18 cellular contexts compared by ENCODE assay signal in genomic region chr1:19828546-19828945, GRCh38. TPM values are rescaled to one million over a fixed set of nuclear protein-coding genes. Genes with fewer than 3 reads are reported as not detected.
DNase-seq lines count a peak whose midpoint lies in the region; ATAC-seq and TF ChIP-seq lines count a peak whose summit lies in the region.
"Had no signal": no experiment of that assay in that cellular context is flagged by ENCODE, and none has a peak within 500 bp of the region (broad histone marks: within the 10 kb centered on the region; RNA-seq: fewer than 3 reads in every experiment).

No MANE protein-coding gene starts in this region.

- ATAC-seq in mucosa of descending colon (peak; percentile 51), GM18909 (IDR thresholded peaks at IDR 0.05; ENCODE audit: poor library complexity, unreplicated experiment) (no peak)
- ATAC-seq: Panc1, Right ventricle myocardium inferior had no signal

- POLR2A ChIA-PET in SK-N-SH (lab: Yijun Ruan, JAX): no interaction called here

- no peaks in the 10 kb centered on the region for H4K20me1 ChIP-seq in SK-N-SH (ENCODE audit: insufficient read depth)

- CTCF ChIA-PET in SK-N-SH (lab: Yijun Ruan, JAX): no interaction called here

- no peaks in the 10 kb centered on the region for H3K9me2 ChIP-seq in SK-N-SH

- H3K4me1 ChIP-seq in mucosa of descending colon (ENCODE audit: low read depth) (no peaks in the 10 kb centered on the region), SK-N-SH (ENCODE audit: control insufficient read depth in 1 of 2, insufficient read depth in 2 of 2, low read depth in 1 of 2, low read length in 1 of 2) (no peaks in the 10 kb centered on the region)

- no peaks in the 10 kb centered on the region for H3K36me3 ChIP-seq in mucosa of descending colon (ENCODE audit: low read depth)
- H3K36me3 ChIP-seq in SK-N-SH (replicated peaks in 1 of 2; ENCODE audit: control insufficient read depth in 1 of 2, insufficient read depth in 2 of 2, low read length in 1 of 2): no peaks in the 10 kb centered on the region

- H3K4me2 ChIP-seq in SK-N-SH: no peak overlapping the region

- WGBS in SK-N-SH (ENCODE audit: low lambda C conversion rate): 41% methylated on average over 3 of the region's 3 CpGs

- H3F3A ChIP-seq in SK-N-SH (replicated peaks; ENCODE audit: insufficient read depth): no peaks in the 10 kb centered on the region

- no peak for TF ChIP-seq CTCF in choroid plexus epithelial cell (conservative IDR thresholded peaks at IDR 0.05; ENCODE audit: low read depth, low read length)
- no peak for TF ChIP-seq CTCF in mucosa of descending colon (IDR thresholded peaks at IDR 0.05)
- TF ChIP-seq CTCF in SK-N-SH (IDR thresholded peaks at IDR 0.05): no peak

- intact Hi-C loops in mucosa of descending colon (cut with DNase I, micrococcal nuclease): no loop called here

- no peaks in the 10 kb centered on the region for H3K27me3 ChIP-seq in SK-N-SH (ENCODE audit: insufficient read depth)

- H3K9ac ChIP-seq in SK-N-SH: no peak overlapping the region

- DNase-seq in ELR (ENCODE audit: low read depth) (peak; percentile 61), M059J (ENCODE audit: low read depth) (peak; percentile 82), choroid plexus epithelial cell (ENCODE audit: low read depth) (peak; percentile 23), mucosa of descending colon (no peak), SK-N-SH (no peak)
- no peak for DNase-seq in stimulated activated naive CD4-positive, alpha-beta T cell (lab: John Stamatoyannopoulos, UW)
- DNase-seq: C1 segment of cervical spinal cord, DMS79 treated with DMSO at 0.1 percent for 48 hours, H9, MV-4-11, NCI-H1417, NCI-H1930, NCI-H446 had no signal

- no peaks in the 10 kb centered on the region for H3K9me3 ChIP-seq in mucosa of descending colon
- H3K9me3 ChIP-seq in SK-N-SH: no peaks in the 10 kb centered on the region

- H3K4me3 ChIP-seq in choroid plexus epithelial cell (ENCODE audit: low read depth, low read length) (no peak overlapping the region), mucosa of descending colon (no peak overlapping the region), SK-N-SH (ENCODE audit: low read depth in 2 of 2, low read length in 1 of 2) (no peak overlapping the region)

- no peaks in the 10 kb centered on the region for H3K79me2 ChIP-seq in SK-N-SH (ENCODE audit: insufficient read depth)

- H3K27ac ChIP-seq in SK-N-SH (ENCODE audit: low read depth in 2 of 2, low read length in 1 of 2): no peak overlapping the region

- no peak for TF ChIP-seq RAD21 in SK-N-SH (IDR thresholded peaks at IDR 0.05; ENCODE audit: low read length)

- TF ChIP-seq EP300 in SK-N-SH (IDR thresholded peaks at IDR 0.05; ENCODE audit: borderline replicate concordance in 1 of 2, low read depth in 1 of 2, low read length in 1 of 2): no peak

- H2AFZ ChIP-seq in SK-N-SH (ENCODE audit: low read depth): no peak overlapping the region

TF ChIP-seq in SK-N-SH, 30 proteins besides CTCF, POLR2A, EP300 and RAD21:
- no peak for TF ChIP-seq TCF12 (IDR thresholded peaks at IDR 0.05)
- no peak for TF ChIP-seq USF2 (IDR thresholded peaks at IDR 0.05; ENCODE audit: borderline replicate concordance, low read depth, low read length)
- no peak for TF ChIP-seq TAF1 (IDR thresholded peaks at IDR 0.05; ENCODE audit: borderline replicate concordance, low read depth, low read length)
- no peak for TF ChIP-seq MEF2A (IDR thresholded peaks at IDR 0.05; ENCODE audit: borderline replicate concordance, low read depth)
- no peak for TF ChIP-seq ELF1 (IDR thresholded peaks at IDR 0.05)
- TF ChIP-seq YY1 (IDR thresholded peaks at IDR 0.05; ENCODE audit: low read depth): no peak
- TF ChIP-seq MAX (IDR thresholded peaks at IDR 0.05; ENCODE audit: low read depth): no peak
- TF ChIP-seq CHD2 (IDR thresholded peaks at IDR 0.05; ENCODE audit: low read length, partially characterized antibody): no peak
- no peak for TF ChIP-seq IRF3 (IDR thresholded peaks at IDR 0.05; ENCODE audit: low read depth, low read length)
- no peak for TF ChIP-seq RCOR1 (IDR thresholded peaks at IDR 0.05; ENCODE audit: low read length)
- no peak for TF ChIP-seq TEAD4 (IDR thresholded peaks at IDR 0.05; ENCODE audit: borderline replicate concordance, insufficient read depth)
- no peak for TF ChIP-seq FOSL2 (IDR thresholded peaks at IDR 0.05; ENCODE audit: borderline replicate concordance, low read depth)

RNA-seq across cellular contexts. Expression of gene RNF186, which starts 13.5 kb away (rescaled TPM):
- total RNA-seq in M059J (2014; rRNA removed; shearing (Covaris generic)): not detected in 2 replicates
- 10 to 100 TPM; 15.1 to 42.6 (median 41.0) TPM for total RNA-seq in mucosa of descending colon
- polyA plus RNA-seq in SK-N-SH (2012; rRNA removed): not detected in 2 replicates
- polyA plus RNA-seq in SK-N-SH (2012; cell fraction: cytosol; rRNA removed): not detected in 2 replicates
- not detected in 2 replicates for polyA plus RNA-seq in SK-N-SH (2012; cell fraction: nucleus; rRNA removed)
- total RNA-seq: A673, H9, LHCN-M2, Right ventricle myocardium inferior had no signal

RNA-seq across cellular contexts. Expression of gene TMCO4, which starts 28.8 kb away (rescaled TPM):
- total RNA-seq in M059J (2014; rRNA removed; shearing (Covaris generic)): 25.0 and 39.8 TPM in 2 replicates
- total RNA-seq in mucosa of descending colon: 10 to 100 TPM; 27.9 to 42.8 (median 31.9) TPM
- 3.5 and 4.2 TPM in 2 replicates for polyA plus RNA-seq in SK-N-SH (2012; rRNA removed)
- polyA plus RNA-seq in SK-N-SH (2012; cell fraction: cytosol; rRNA removed): 2.9 and 3.6 TPM in 2 replicates
- polyA plus RNA-seq in SK-N-SH (2012; cell fraction: nucleus; rRNA removed): 6.4 and 6.6 TPM in 2 replicates

RNA-seq across cellular contexts. Expression of gene OTUD3, which starts 53.6 kb away (rescaled TPM):
- total RNA-seq in M059J (2014; rRNA removed; shearing (Covaris generic)): 1.6 and 3.5 TPM in 2 replicates
- total RNA-seq in mucosa of descending colon: 10 to 100 TPM in 2 of 3 donors, 1 to 10 TPM in 1; 7.8 to 15.4 (median 11.6) TPM
- polyA plus RNA-seq in SK-N-SH (2012; rRNA removed): 2.6 and 3.3 TPM in 2 replicates
- 2.6 TPM in 2 replicates for polyA plus RNA-seq in SK-N-SH (2012; cell fraction: cytosol; rRNA removed)
- 9.4 and 9.6 TPM in 2 replicates for polyA plus RNA-seq in SK-N-SH (2012; cell fraction: nucleus; rRNA removed)

Comparison
In these comparisons a context has a peak if more than half of its experiments do, and no peak if none do; other contexts are left out.
1. DNase-seq: peak in ELR (single experiment), M059J (single experiment) and choroid plexus epithelial cell (single experiment); none in mucosa of descending colon (0 of 3), stimulated activated naive CD4-positive, alpha-beta T cell (0 of 6) and SK-N-SH (single experiment).
2. RNA of gene RNF186, which starts 13.5 kb away (total RNA-seq): 15.1 to 42.6 TPM in mucosa of descending colon; not detected in M059J; every median in the first group is over 10 times any median in the second.